1 cellular context compared by ENCODE assay signal in genomic region chr1:100769906-100770646, GRCh38.
TF ChIP-seq lines count a peak whose summit lies in the region.

No MANE protein-coding gene starts in this region.

TF ChIP-seq in GM23338, 12 proteins besides CTCF, POLR2A, EP300 and RAD21 (continued from another document):
- no peak for TF ChIP-seq ZNF331 (CRISPR knock-in tag; IDR thresholded peaks at IDR 0.05; ENCODE audit: low read depth)
- no peak for TF ChIP-seq POLR2AphosphoS5 (IDR thresholded peaks at IDR 0.05; ENCODE audit: low read depth)
- no peak for TF ChIP-seq EZH2 (IDR thresholded peaks at IDR 0.05; ENCODE audit: low read depth, unreplicated experiment)
- TF ChIP-seq, protein P1, sequence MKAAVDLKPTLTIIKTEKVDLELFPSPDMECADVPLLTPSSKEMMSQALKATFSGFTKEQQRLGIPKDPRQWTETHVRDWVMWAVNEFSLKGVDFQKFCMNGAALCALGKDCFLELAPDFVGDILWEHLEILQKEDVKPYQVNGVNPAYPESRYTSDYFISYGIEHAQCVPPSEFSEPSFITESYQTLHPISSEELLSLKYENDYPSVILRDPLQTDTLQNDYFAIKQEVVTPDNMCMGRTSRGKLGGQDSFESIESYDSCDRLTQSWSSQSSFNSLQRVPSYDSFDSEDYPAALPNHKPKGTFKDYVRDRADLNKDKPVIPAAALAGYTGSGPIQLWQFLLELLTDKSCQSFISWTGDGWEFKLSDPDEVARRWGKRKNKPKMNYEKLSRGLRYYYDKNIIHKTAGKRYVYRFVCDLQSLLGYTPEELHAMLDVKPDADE (IDR thresholded peaks at IDR 0.05) = no peak
- no peak for TF ChIP-seq NANOG (IDR thresholded peaks at IDR 0.05; ENCODE audit: borderline replicate concordance)
- no peak for TF ChIP-seq CREB1 (CRISPR knock-in tag; IDR thresholded peaks at IDR 0.05; ENCODE audit: low read depth)
- TF ChIP-seq STAT1 (IDR thresholded peaks at IDR 0.05; ENCODE audit: unreplicated experiment) = no peak
- TF ChIP-seq JUNB (IDR thresholded peaks at IDR 0.05; ENCODE audit: unreplicated experiment) = no peak
